In genomic region chr11:62337682-62338181, GRCh38 we compare ENCODE assay signal across 9 cellular contexts. TPM values are rescaled to one million over a fixed set of nuclear protein-coding genes. Genes with fewer than 3 reads are reported as not detected.
DNase-seq lines count a peak whose midpoint lies in the region; ATAC-seq, FAIRE-seq and TF ChIP-seq lines count a peak whose summit lies in the region.
"Had no signal": no experiment of that assay in that cellular context is flagged by ENCODE, and none has a peak within 500 bp of the region (broad histone marks: within the 10 kb centered on the region; RNA-seq: fewer than 3 reads in every experiment).

No MANE protein-coding gene starts in this region.

- no peak overlapping the region for H3K27ac Mint-ChIP-seq in activated T-helper 1 cell treated with anti-CD3 and anti-CD28 coated beads, Interleukin-12 subunit alpha, Interleukin-12 subunit beta, Interleukin-2, Interleukin-4 antibody, amounts not matched to agents 30 ng/mL and 10 ng/mL and 1 ng/mL, durations not matched to agents 14 hours and 24 hours and 36 hours

- H3K27ac ChIP-seq in heart left ventricle: peak overlapping the region in 9 of 12 donors; percentile 2 to 69 (median 45)
- H3K27ac ChIP-seq in trophoblast cell (ENCODE audit: low read depth, low read length): no peak overlapping the region

- intact Hi-C loops in activated T-helper 1 cell treated with anti-CD3 and anti-CD28 coated beads, Interleukin-12 subunit alpha, Interleukin-12 subunit beta, Interleukin-2, Interleukin-4 antibody, amounts not matched to agents 30 ng/mL and 10 ng/mL and 1 ng/mL, durations not matched to agents 14 hours and 24 hours and 36 hours (cut with micrococcal nuclease): loop anchor here (1.0 kb wide), 1 partner anchor 26 kb away; no protein-coding TSS in a partner anchor
- intact Hi-C loops in heart left ventricle (cut with DNase I): loop anchor here in 2 of 10 donors (2.0 to 5.0 kb wide), 2 partner anchors 39 to 40 kb away; no protein-coding TSS in a partner anchor

- TF ChIP-seq POLR2A in heart left ventricle (IDR thresholded peaks at IDR 0.05): no peak

- no peaks in the 10 kb centered on the region for H3K79me2 ChIP-seq in trophoblast cell (ENCODE audit: control insufficient read depth, insufficient read depth, low read length, poor library complexity)

- no peak overlapping the region for H3K4ac ChIP-seq in trophoblast cell (ENCODE audit: low read depth, low read length)

- H3K4me1 ChIP-seq in heart left ventricle: peaks cover 0 to 54% (median 8%) of the 10 kb centered on the region in 12 donors
- H3K4me1 ChIP-seq in trophoblast cell (ENCODE audit: control insufficient read depth in 1 of 2, insufficient read depth in 2 of 2, low read length in 2 of 2): peaks cover 0 to 5% of the 10 kb centered on the region in 2 experiments

- ATAC-seq in heart left ventricle: peak in 3 of 4 donors; percentile 54 to 65 (median 55)
- no peak for ATAC-seq in GM21825 (IDR thresholded peaks at IDR 0.05; ENCODE audit: unreplicated experiment)

- peaks cover 0 to 17% (median 0%) of the 10 kb centered on the region in 9 donors for H3K27me3 ChIP-seq in heart left ventricle
- H3K27me3 ChIP-seq in trophoblast cell (ENCODE audit: insufficient read depth, low read length): peaks cover 5% of the 10 kb centered on the region

- no peak overlapping the region for H3K14ac ChIP-seq in trophoblast cell (ENCODE audit: low read length)

- peaks cover 13% of the 10 kb centered on the region for H3K4me1 Mint-ChIP-seq in activated T-helper 1 cell treated with anti-CD3 and anti-CD28 coated beads, Interleukin-12 subunit alpha, Interleukin-12 subunit beta, Interleukin-2, Interleukin-4 antibody, amounts not matched to agents 30 ng/mL and 10 ng/mL and 1 ng/mL, durations not matched to agents 14 hours and 24 hours and 36 hours (ENCODE audit: low read depth)

- TF ChIP-seq CTCF in heart left ventricle (IDR thresholded peaks at IDR 0.05): no peak

- H4K8ac ChIP-seq in trophoblast cell (ENCODE audit: low read depth, low read length): no peak overlapping the region

- no peaks in the 10 kb centered on the region for H3K9me3 Mint-ChIP-seq in activated T-helper 1 cell treated with anti-CD3 and anti-CD28 coated beads, Interleukin-12 subunit alpha, Interleukin-12 subunit beta, Interleukin-2, Interleukin-4 antibody, amounts not matched to agents 30 ng/mL and 10 ng/mL and 1 ng/mL, durations not matched to agents 14 hours and 24 hours and 36 hours

- no peak overlapping the region for H4K91ac ChIP-seq in trophoblast cell (ENCODE audit: low read depth, low read length)

- peak overlapping the region; percentile 6 for H3K9ac ChIP-seq in trophoblast cell (ENCODE audit: low read length)

- H3K9me3 ChIP-seq in heart left ventricle: no peaks in the 10 kb centered on the region
- H3K9me3 ChIP-seq in trophoblast cell (ENCODE audit: insufficient read depth, low read depth, low read length): no peaks in the 10 kb centered on the region

- H3K79me1 ChIP-seq in trophoblast cell (ENCODE audit: low read length): no peaks in the 10 kb centered on the region

- H2AFZ ChIP-seq in trophoblast cell (ENCODE audit: insufficient read depth, low read length, poor library complexity): peak overlapping the region; percentile 48

- H3K23ac ChIP-seq in trophoblast cell (ENCODE audit: low read length): no peak overlapping the region

- H3K4me3 ChIP-seq in heart left ventricle (peak overlapping the region; percentile 40 to 87 (median 66)), trophoblast cell (ENCODE audit: low read depth, low read length) (peak overlapping the region; percentile 75)

- peak overlapping the region; percentile 98 for H3K4me2 ChIP-seq in trophoblast cell (ENCODE audit: low read length)

- no peaks in the 10 kb centered on the region for H3K36me3 ChIP-seq in heart left ventricle
- no peaks in the 10 kb centered on the region for H3K36me3 ChIP-seq in trophoblast cell (ENCODE audit: control insufficient read depth in 1 of 2, insufficient read depth in 2 of 2, low read length in 2 of 2)

- peaks cover 2% of the 10 kb centered on the region for H3K36me3 Mint-ChIP-seq in activated T-helper 1 cell treated with anti-CD3 and anti-CD28 coated beads, Interleukin-12 subunit alpha, Interleukin-12 subunit beta, Interleukin-2, Interleukin-4 antibody, amounts not matched to agents 30 ng/mL and 10 ng/mL and 1 ng/mL, durations not matched to agents 14 hours and 24 hours and 36 hours (ENCODE audit: low read depth)

- H3K18ac ChIP-seq in trophoblast cell (ENCODE audit: low read length): no peak overlapping the region

- 1% methylated on average over 24 to 50 of the region's 50 CpGs for WGBS in heart left ventricle, 4 donors
- WGBS in trophoblast cell (ENCODE audit: extremely low coverage, insufficient coverage, insufficient read length): no CpG with 5 or more reads among the region's 50 CpGs

- H2BK5ac ChIP-seq in trophoblast cell (ENCODE audit: low read depth, low read length, poor library complexity): no peak overlapping the region

- H2BK120ac ChIP-seq in trophoblast cell (ENCODE audit: insufficient read depth, low read length, poor library complexity): no peak overlapping the region

- no peak overlapping the region for H2BK12ac ChIP-seq in trophoblast cell (ENCODE audit: low read length)

- H2AK5ac ChIP-seq in trophoblast cell (ENCODE audit: low read length): no peak overlapping the region

- H3K27me3 Mint-ChIP-seq in activated T-helper 1 cell treated with anti-CD3 and anti-CD28 coated beads, Interleukin-12 subunit alpha, Interleukin-12 subunit beta, Interleukin-2, Interleukin-4 antibody, amounts not matched to agents 30 ng/mL and 10 ng/mL and 1 ng/mL, durations not matched to agents 14 hours and 24 hours and 36 hours (ENCODE audit: insufficient read depth): peaks cover 32% of the 10 kb centered on the region

- no peak for FAIRE-seq in GM19239 (lab: Jason Lieb, UNC)
- FAIRE-seq: A204.1 had no signal

- DNase-seq in DMS 273 (lab: John Stamatoyannopoulos, UW; ENCODE audit: unreplicated experiment): peak; percentile 56
- DNase-seq in DMS 273 treated with DMSO at 0.1 percent for 48 hours (lab: John Stamatoyannopoulos, UW): no peak
- peak; percentile 42 for DNase-seq in LoVo (ENCODE audit: low spot score)
- peak; percentile 1 for DNase-seq in activated T-helper 1 cell treated with anti-CD3 and anti-CD28 coated beads, Interleukin-12 subunit alpha, Interleukin-12 subunit beta, Interleukin-2, Interleukin-4 antibody, amounts not matched to agents 30 ng/mL and 10 ng/mL and 1 ng/mL, durations not matched to agents 14 hours and 24 hours and 36 hours (ENCODE audit: low spot score)
- DNase-seq in heart left ventricle: peak in 3 of 5 donors; percentile 9 to 69 (median 28)
- DNase-seq in trophoblast cell: peak in 1 of 2 donors; percentile 16
- DNase-seq in GM19239 (ENCODE audit: insufficient read length, low spot score): no peak

- peak overlapping the region; percentile 85 for H3K4me3 Mint-ChIP-seq in activated T-helper 1 cell treated with anti-CD3 and anti-CD28 coated beads, Interleukin-12 subunit alpha, Interleukin-12 subunit beta, Interleukin-2, Interleukin-4 antibody, amounts not matched to agents 30 ng/mL and 10 ng/mL and 1 ng/mL, durations not matched to agents 14 hours and 24 hours and 36 hours

- no peak overlapping the region for H4K12ac ChIP-seq in trophoblast cell (ENCODE audit: low read depth, low read length)

RNA-seq across cellular contexts. Expression of gene ASRGL1, which starts 0.5 kb away (rescaled TPM):
- total RNA-seq in activated T-helper 1 cell treated with anti-CD3 and anti-CD28 coated beads, Interleukin-12 subunit alpha, Interleukin-12 subunit beta, Interleukin-2, Interleukin-4 antibody, amounts not matched to agents 30 ng/mL and 10 ng/mL and 1 ng/mL, durations not matched to agents 14 hours and 24 hours and 36 hours: 4.8 and 5.7 TPM in 2 replicates
- total RNA-seq in heart left ventricle: 10 to 100 TPM in 1 of 9 donors, 1 to 10 TPM in 8; 1.4 to 13.2 (median 3.2) TPM
- polyA plus RNA-seq in heart left ventricle: 1 to 10 TPM; 1.9 to 6.2 TPM
- polyA plus RNA-seq in trophoblast cell (2013): 12.5 and 12.6 TPM in 2 replicates

RNA-seq across cellular contexts. Expression of gene SCGB1D4, which starts 38.9 kb away (rescaled TPM):
- total RNA-seq in activated T-helper 1 cell treated with anti-CD3 and anti-CD28 coated beads, Interleukin-12 subunit alpha, Interleukin-12 subunit beta, Interleukin-2, Interleukin-4 antibody, amounts not matched to agents 30 ng/mL and 10 ng/mL and 1 ng/mL, durations not matched to agents 14 hours and 24 hours and 36 hours: not detected in 2 replicates
- total RNA-seq in heart left ventricle: not detected
- polyA plus RNA-seq in heart left ventricle: not detected
- polyA plus RNA-seq in trophoblast cell (2013): not detected in 2 replicates

Comparison
In these comparisons a context has a peak if more than half of its experiments do, and no peak if none do; other contexts are left out.
1. DNase-seq: peak in DMS 273 (single experiment), LoVo (single experiment), activated T-helper 1 cell treated with anti-CD3 and anti-CD28 coated beads, Interleukin-12 subunit alpha, Interleukin-12 subunit beta, Interleukin-2, Interleukin-4 antibody, amounts not matched to agents 30 ng/mL and 10 ng/mL and 1 ng/mL, durations not matched to agents 14 hours and 24 hours and 36 hours (single experiment) and heart left ventricle (3 of 5); none in DMS 273 treated with DMSO at 0.1 percent for 48 hours (single experiment) and GM19239 (single experiment).